In the genomic region with DNA sequence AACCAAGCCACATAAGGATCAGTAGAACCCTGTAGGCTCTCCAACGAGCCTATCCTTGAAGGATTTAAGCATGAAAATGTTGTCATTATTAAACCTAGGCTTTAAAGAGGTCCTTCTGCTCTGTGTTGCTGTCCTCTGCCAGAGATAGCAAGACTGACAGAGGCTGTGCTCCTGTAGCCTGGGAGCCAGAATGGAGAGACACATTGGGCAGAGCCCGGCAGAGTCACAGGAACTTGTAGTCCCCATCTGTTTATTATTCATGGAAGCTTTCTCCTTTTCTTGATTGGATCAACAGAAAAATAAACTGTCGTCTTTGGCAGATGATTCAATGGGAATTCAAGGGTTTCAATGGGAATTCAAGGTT, we compare ENCODE assay signal across 14 cellular contexts. TPM values are rescaled to one million over a fixed set of nuclear protein-coding genes. Genes with fewer than 3 reads are reported as not detected.
DNase-seq lines count a peak whose midpoint lies in the region; ATAC-seq and TF ChIP-seq lines count a peak whose summit lies in the region.
"Had no signal": no experiment of that assay in that cellular context is flagged by ENCODE, and none has a peak within 500 bp of the region (broad histone marks: within the 10 kb centered on the region; RNA-seq: fewer than 3 reads in every experiment).

No MANE protein-coding gene starts in this region.

- H3K9me2 ChIP-seq in OCI-LY7 (ENCODE audit: insufficient read depth, low read length) = no peaks in the 10 kb centered on the region

- peaks cover 25% of the 10 kb centered on the region for H3K36me3 Mint-ChIP-seq in activated T-cell treated with anti-CD3 and anti-CD28 coated beads, Interleukin-2, amount 50 U/mL, for 24 hours (ENCODE audit: low read depth)

- H3K79me2 ChIP-seq in OCI-LY7 (ENCODE audit: insufficient read depth, low read depth, low read length) = no peaks in the 10 kb centered on the region

- H3K27me3 Mint-ChIP-seq in activated T-cell treated with anti-CD3 and anti-CD28 coated beads, Interleukin-2, amount 50 U/mL, for 24 hours = no peaks in the 10 kb centered on the region

- 54% methylated on average over 3 of the region's 3 CpGs for WGBS in esophagus muscularis mucosa
- 33 to 55% (median 45%) methylated on average over 3 of the region's 3 CpGs for WGBS in spleen, 5 donors

- H2AFZ ChIP-seq in OCI-LY7 (ENCODE audit: low read length) = peak overlapping the region; percentile 53; the same call in 1 of the 2 replicates

- H3K4me1 Mint-ChIP-seq in activated T-cell treated with anti-CD3 and anti-CD28 coated beads, Interleukin-2, amount 50 U/mL, for 24 hours (ENCODE audit: low read depth) = peaks cover 74% of the 10 kb centered on the region

- H3K9me3 ChIP-seq in OCI-LY7 (ENCODE audit: low read length) (peaks cover 21% of the 10 kb centered on the region), esophagus muscularis mucosa (peaks cover 0 to 12% (median 7%) of the 10 kb centered on the region in 4 donors), spleen (peaks cover 0 to 16% (median 12%) of the 10 kb centered on the region in 8 donors)
- H3K9me3 ChIP-seq: breast epithelium, pancreas had no signal

- peak overlapping the region; percentile 91 for H3K27ac Mint-ChIP-seq in activated T-cell treated with anti-CD3 and anti-CD28 coated beads, Interleukin-2, amount 50 U/mL, for 24 hours

- H3K36me3 ChIP-seq in OCI-LY7 (ENCODE audit: insufficient read depth, low read length) (peaks cover 18% of the 10 kb centered on the region), esophagus muscularis mucosa (no peaks in the 10 kb centered on the region), spleen (no peaks in the 10 kb centered on the region)
- H3K36me3 ChIP-seq: breast epithelium, pancreas had no signal

- H3K27ac ChIP-seq in OCI-LY7 (ENCODE audit: low read depth, low read length, poor library complexity, severe bottlenecking) = peak overlapping the region; percentile 33
- peak overlapping the region in 3 of 4 donors; percentile 4 to 67 (median 19) for H3K27ac ChIP-seq in esophagus muscularis mucosa (replicated peaks in 1 of 4)
- peak overlapping the region; percentile 68 to 90 (median 86) for H3K27ac ChIP-seq in spleen

- CTCF ChIA-PET in OCI-LY7 (lab: Charles Lee; ENCODE audit: unreplicated experiment) = interaction anchor here (1.1 kb wide), 1 partner anchor 9 kb away, joined by 3 read pairs; no protein-coding TSS in a partner anchor

- BruUV-seq in OCI-LY7 (replicated peaks; lab: Mats Ljungman, UMichigan) = no TSS peak

- TF ChIP-seq CTCF in OCI-LY7 (conservative IDR thresholded peaks at IDR 0.05; ENCODE audit: low read length) (no peak), esophagus muscularis mucosa (IDR thresholded peaks at IDR 0.05) (no peak), spleen (IDR thresholded peaks at IDR 0.05 in 8 of 11, conservative IDR thresholded peaks at IDR 0.05 in 3 of 11) (no peak)

- H3K4me3 ChIP-seq in OCI-LY7 (ENCODE audit: low read depth, low read length, poor library complexity, severe bottlenecking) (no peak overlapping the region), esophagus muscularis mucosa (no peak overlapping the region), spleen (peak overlapping the region in 1 of 8 donors; percentile 30)
- H3K4me3 ChIP-seq: breast epithelium, pancreas had no signal

- ATAC-seq in HG03045 (IDR thresholded peaks at IDR 0.05; ENCODE audit: unreplicated experiment) = no peak

- DNase-seq in activated T-cell treated with anti-CD3 and anti-CD28 coated beads, Interleukin-2, amount 50 U/mL, for 24 hours = no peak
- DNase-seq in activated T-cell treated with anti-CD3 and anti-CD28 coated beads, Interleukin-2, amount 50 U/mL, for 48 hours = no peak
- DNase-seq in OCI-LY7 (ENCODE audit: low spot score) (no peak), esophagus muscularis mucosa (ENCODE audit: extremely low spot score) (no peak), spleen (no peak), CD1c-positive myeloid dendritic cell (ENCODE audit: extremely low spot score) (no peak), NCI-H1092 treated with DMSO at 0.1 percent for 48 hours (lab: John Stamatoyannopoulos, UW) (no peak)
- DNase-seq: NCI-H1092; NCI-H774; pancreas; stimulated activated CD4-positive, alpha-beta T cell treated with anti-CD3 and anti-CD28 coated beads, Interleukin-4, amount 100 ng/mL, for 1 hour had no signal

- H3K27me3 ChIP-seq in esophagus muscularis mucosa (peaks cover 0 to 3% (median 0%) of the 10 kb centered on the region in 4 donors), spleen (replicated peaks in 1 of 7) (no peaks in the 10 kb centered on the region)
- H3K27me3 ChIP-seq: breast epithelium, pancreas had no signal

- POLR2A ChIA-PET in OCI-LY7 (lab: Charles Lee) = interaction anchor here (0.9 to 2.4 kb wide), 3 partner anchors 9 to 21 kb away, joined by 3 to 10 read pairs (median 6); no protein-coding TSS in a partner anchor

- peak overlapping the region; percentile 59 for H3K4me2 ChIP-seq in OCI-LY7 (ENCODE audit: low read length)

- no peaks in the 10 kb centered on the region for H4K20me1 ChIP-seq in OCI-LY7 (ENCODE audit: insufficient read depth, low read length)

- no peak for TF ChIP-seq EP300 in esophagus muscularis mucosa (IDR thresholded peaks at IDR 0.05)

- peak overlapping the region; percentile 45 for H3K4me3 Mint-ChIP-seq in activated T-cell treated with anti-CD3 and anti-CD28 coated beads, Interleukin-2, amount 50 U/mL, for 24 hours

- H3K4me1 ChIP-seq in OCI-LY7 (ENCODE audit: insufficient read depth, low read length, poor library complexity, severe bottlenecking) (peaks cover 51% of the 10 kb centered on the region), esophagus muscularis mucosa (peaks cover 0 to 7% (median 2%) of the 10 kb centered on the region in 4 donors), spleen (peaks cover 36 to 65% (median 50%) of the 10 kb centered on the region in 6 donors)
- H3K4me1 ChIP-seq: breast epithelium, pancreas had no signal

- peaks cover 7% of the 10 kb centered on the region for H3K9me3 Mint-ChIP-seq in activated T-cell treated with anti-CD3 and anti-CD28 coated beads, Interleukin-2, amount 50 U/mL, for 24 hours

- TF ChIP-seq POLR2A in esophagus muscularis mucosa (IDR thresholded peaks at IDR 0.05; ENCODE audit: low read depth) = no peak
- TF ChIP-seq POLR2A in spleen (IDR thresholded peaks at IDR 0.05) = peak in 1 of 3 donors; percentile 17

- intact Hi-C loops in OCI-LY7 (cut with micrococcal nuclease; ENCODE audit: unreplicated experiment) (no loop called here), esophagus muscularis mucosa (cut with DNase I) (no loop called here), spleen (cut with DNase I; ENCODE audit: low total_unique reads) (no loop called here)

RNA-seq across cellular contexts. Expression of a gene that starts 19.2 kb away (rescaled TPM):
- 0.32 and 0.36 TPM in 2 replicates for total RNA-seq in OCI-LY7 (2014; rRNA removed; shearing (Covaris generic))
- total RNA-seq in OCI-LY7 (2022) (0.42 and 0.72 TPM in 2 replicates), esophagus muscularis mucosa (1 to 10 TPM in 2 of 4 donors, under 1 TPM in 2; 0.57 to 5.0 (median 0.95) TPM), spleen (10 to 100 TPM in 6 of 7 donors, 1 to 10 TPM in 1; 7.4 to 18.3 (median 11.3) TPM)
- polyA plus RNA-seq in spleen = 1 to 10 TPM; 2.8 to 3.9 (median 3.2) TPM
- polyA plus RNA-seq: AG04450 had no signal

RNA-seq across cellular contexts. Expression of a gene that starts 45.6 kb away (rescaled TPM):
- total RNA-seq in OCI-LY7 (2014; rRNA removed; shearing (Covaris generic)) = 131 and 150 TPM in 2 replicates
- total RNA-seq in OCI-LY7 (2022) (131 and 149 TPM in 2 replicates), esophagus muscularis mucosa (10 to 100 TPM in 1 of 4 donors, 1 to 10 TPM in 3; 1.1 to 14.6 (median 2.6) TPM), spleen (100 to 1,000 TPM; 150 to 286 (median 215) TPM)
- 100 to 1,000 TPM; 371 to 510 (median 479) TPM for polyA plus RNA-seq in spleen
- polyA plus RNA-seq: AG04450 had no signal

Comparison
In these comparisons a context has a peak if more than half of its experiments do, and no peak if none do; other contexts are left out.
1. H3K27ac ChIP-seq: peak in every context shown above with its lines; median percentile 86 in spleen; 33 in OCI-LY7; 19 in esophagus muscularis mucosa.
2. RNA of a gene that starts 45.6 kb away (total RNA-seq): 150 to 286 TPM in spleen and 131 to 150 TPM in OCI-LY7; 1.1 to 14.6 TPM in esophagus muscularis mucosa; every median in the first group is over 4 times any median in the second.